Comparison of ENCODE assay signal across 21 cellular contexts in the genomic region with DNA sequence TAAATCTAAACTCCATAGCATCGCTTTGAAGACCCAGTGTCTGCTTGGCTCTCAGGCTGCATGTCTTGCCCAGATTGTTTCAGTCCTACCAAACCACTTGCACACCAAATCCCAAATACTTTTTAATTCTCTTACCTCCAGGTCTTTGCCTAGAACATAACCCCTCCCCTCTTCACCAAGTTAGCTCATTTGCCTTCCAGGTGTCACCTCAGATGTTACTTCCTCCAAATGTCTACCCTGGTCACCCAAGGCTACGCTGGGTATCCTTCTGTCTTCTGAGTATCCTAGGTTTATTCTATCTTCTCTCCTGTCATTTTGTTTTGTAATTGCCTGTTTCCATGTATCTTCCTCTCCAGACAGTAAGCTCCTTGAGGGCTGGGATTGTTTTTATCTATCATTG.
"Had no signal": no experiment of that assay in that cellular context is flagged by ENCODE, and none has a peak within 500 bp of the region (broad histone marks: within the 10 kb centered on the region; RNA-seq: fewer than 3 reads in every experiment).

No MANE protein-coding gene starts in this region.

- H3K36me3 Mint-ChIP-seq: natural killer cell, type B pancreatic cell had no signal

- ATAC-seq: heart left ventricle; mucosa of descending colon; natural killer cell; sciatic nerve; stimulated activated naive CD8-positive, alpha-beta T cell treated with anti-CD3 and anti-CD28 coated beads, Interleukin-15, Interleukin-2, amounts not matched to agents 100 U/mL and 50 U/mL, for 24 hours had no signal

- H3K4me1 ChIP-seq: thyroid gland had no signal

- H3K9me3 Mint-ChIP-seq: natural killer cell, neural crest cell, type B pancreatic cell had no signal

- H3K9me3 ChIP-seq: heart left ventricle, mucosa of descending colon, spleen, suprapubic skin, thyroid gland had no signal

- DNase-seq: dorsolateral prefrontal cortex; effector CD8-positive, alpha-beta T cell; foreskin melanocyte; heart left ventricle; hypothalamus; kidney glomerular epithelial cell; mammary epithelial cell; mucosa of descending colon; natural killer cell; posterior cingulate gyrus; spleen; stimulated activated CD4-positive, alpha-beta T cell treated with anti-CD3 and anti-CD28 coated beads, Interleukin-15, amount 100 ng/mL, for 24 hours; stimulated activated CD4-positive, alpha-beta T cell treated with anti-CD3 and anti-CD28 coated beads, Interleukin-1b, Interleukin-23, amount 100 ng/mL, for 48 hours; stimulated activated CD4-positive, alpha-beta T cell treated with anti-CD3 and anti-CD28 coated beads, Interleukin-4, amount 100 ng/mL, for 24 hours; stimulated activated naive CD8-positive, alpha-beta T cell treated with anti-CD3 and anti-CD28 coated beads, Interleukin-15, Interleukin-2, amounts not matched to agents 100 U/mL and 50 U/mL, for 24 hours; thyroid gland had no signal

- H3K27me3 Mint-ChIP-seq: type B pancreatic cell had no signal

- H3K27ac ChIP-seq: coronary artery, heart left ventricle, spleen, suprapubic skin, thyroid gland had no signal

- H3K27ac Mint-ChIP-seq: natural killer cell, type B pancreatic cell had no signal

- H3K27me3 ChIP-seq: dorsolateral prefrontal cortex, heart left ventricle, spleen, suprapubic skin, thyroid gland had no signal

- H3K4me3 ChIP-seq: coronary artery, dorsolateral prefrontal cortex, heart left ventricle, mucosa of descending colon, spleen, suprapubic skin, thyroid gland had no signal

- H3K4me3 Mint-ChIP-seq: natural killer cell, neural crest cell, type B pancreatic cell had no signal
